Comparison of ENCODE assay signal across 8 cellular contexts in genomic region chr5:97231025-97231636, GRCh38. TPM values are rescaled to one million over a fixed set of nuclear protein-coding genes. Genes with fewer than 3 reads are reported as not detected.
DNase-seq lines count a peak whose midpoint lies in the region; ATAC-seq, FAIRE-seq and TF ChIP-seq lines count a peak whose summit lies in the region.

No MANE protein-coding gene starts in this region.

- POLR2A ChIA-PET in A673 (lab: Charles Lee; ENCODE audit: low non-redundant PET), result no interaction called here
- POLR2A ChIA-PET in HCT116 (lab: Charles Lee), result no interaction called here

- H2AFZ ChIP-seq in HCT116 (ENCODE audit: low read depth, low read length, poor library complexity, severe bottlenecking), result no peak overlapping the region

- RAD21 ChIA-PET in HCT116 (lab: Charles Lee; ENCODE audit: low non-redundant PET in 1 of 2, low total read pairs in 2 of 2, uncharacterized antibody in 2 of 2, unreplicated experiment in 2 of 2), result interaction anchor here in 1 of 2 experiments (1.1 kb wide), 1 partner anchor 303 kb away, joined by 3 read pairs; no protein-coding TSS in a partner anchor

- ATAC-seq in HCT116 (peak; percentile 78), left lobe of liver (peak; percentile 98)

- peak; percentile 89 for TF ChIP-seq CTCF in A673 (conservative IDR thresholded peaks at IDR 0.05; ENCODE audit: low read depth, low read length)
- TF ChIP-seq CTCF in HCT116 (IDR thresholded peaks at IDR 0.05 in 2 of 3, conservative IDR thresholded peaks at IDR 0.05 in 1 of 3; ENCODE audit: borderline replicate concordance in 1 of 3, insufficient read depth in 1 of 3, low read depth in 2 of 3, low read length in 2 of 3), result peak; percentile 55 to 89 (median 81); a peak in 5 of 6 replicates
- TF ChIP-seq CTCF in LNCaP clone FGC (IDR thresholded peaks at IDR 0.05; ENCODE audit: control insufficient read depth, extremely low read depth, insufficient read depth), result peak; percentile 84
- TF ChIP-seq CTCF in tibial artery (IDR thresholded peaks at IDR 0.05), result peak; percentile 64 to 66

- no peaks in the 10 kb centered on the region for H4K20me1 ChIP-seq in HCT116 (ENCODE audit: insufficient read depth)

- no peaks in the 10 kb centered on the region for H3K79me2 ChIP-seq in HCT116 (ENCODE audit: insufficient read depth, low read length)

- H3K4me3 ChIP-seq in A673 (ENCODE audit: low read depth, low read length, poor library complexity, severe bottlenecking) (no peak overlapping the region), HCT116 (replicated peaks in 1 of 2; ENCODE audit: low read depth in 1 of 2, low read length in 2 of 2) (no peak overlapping the region), LNCaP clone FGC (ENCODE audit: low read depth, low read length) (no peak overlapping the region), tibial artery (no peak overlapping the region)

- H3K4me2 ChIP-seq in HCT116 (ENCODE audit: low read length), result no peak overlapping the region

- H3K27me3 ChIP-seq in A673 (replicated peaks; ENCODE audit: insufficient read depth, low read depth, low read length, poor library complexity) (no peaks in the 10 kb centered on the region), HCT116 (ENCODE audit: insufficient read depth, low read length) (no peaks in the 10 kb centered on the region), tibial artery (no peaks in the 10 kb centered on the region)

- TF ChIP-seq RAD21 in HCT116 (IDR thresholded peaks at IDR 0.05; ENCODE audit: low read depth), result peak; percentile 70

- TF ChIP-seq POLR2A in HCT116 (IDR thresholded peaks at IDR 0.05; ENCODE audit: borderline replicate concordance, extremely low read depth, insufficient read depth, insufficient read length), result no peak

- H3K27ac ChIP-seq in A673 (ENCODE audit: low read depth, low read length, poor library complexity, severe bottlenecking) (no peak overlapping the region), HCT116 (ENCODE audit: low read depth, low read length) (no peak overlapping the region), tibial artery (no peak overlapping the region)

- no peak overlapping the region for H3K9ac ChIP-seq in HCT116 (ENCODE audit: low read length)

- no peaks in the 10 kb centered on the region for H3K9me2 ChIP-seq in HCT116 (ENCODE audit: insufficient read depth)

- H3K36me3 ChIP-seq in A673 (ENCODE audit: insufficient read depth, low read length, poor library complexity, severe bottlenecking) (no peaks in the 10 kb centered on the region), HCT116 (ENCODE audit: control insufficient read depth in 1 of 2, insufficient read depth in 2 of 2, low read length in 2 of 2) (no peaks in the 10 kb centered on the region), tibial artery (no peaks in the 10 kb centered on the region)

- H3K4me1 ChIP-seq in A673 (ENCODE audit: insufficient read depth, low read length, poor library complexity, severe bottlenecking) (no peaks in the 10 kb centered on the region), HCT116 (ENCODE audit: control insufficient read depth in 1 of 2, insufficient read depth in 2 of 2, low read length in 2 of 2) (no peaks in the 10 kb centered on the region), tibial artery (peaks cover 0 to 4% (median 2%) of the 10 kb centered on the region in 4 donors)

- intact Hi-C loops in A673 (cut with micrococcal nuclease; ENCODE audit: unreplicated experiment) (no loop called here), HCT116 (cut with micrococcal nuclease) (loop anchor here (2.0 kb wide), 1 partner anchor 304 kb away; no protein-coding TSS in a partner anchor), tibial artery (cut with DNase I; ENCODE audit: low total_unique reads) (no loop called here)

- peak; percentile 79 for DNase-seq in A673 (ENCODE audit: low spot score)
- peak; percentile 56 for DNase-seq in GM04504 (ENCODE audit: low read depth)
- peak; percentile 54 for DNase-seq in HCT116 (ENCODE audit: low read depth, low spot score)
- DNase-seq in LNCaP clone FGC (ENCODE audit: low read depth), result peak; percentile 58
- DNase-seq in RKO (ENCODE audit: low spot score), result peak; percentile 88
- DNase-seq in left lobe of liver (ENCODE audit: low spot score), result no peak
- peak in 1 of 2 donors; percentile 31 for DNase-seq in tibial artery

- CTCF ChIA-PET in A673 (lab: Charles Lee) (interaction anchor here (0.5 to 1.2 kb wide), 5 partner anchors 10 to 1609 kb away, joined by 3 to 7 read pairs (median 3); no protein-coding TSS in a partner anchor), HCT116 (lab: Charles Lee) (interaction anchor here (0.6 to 1.6 kb wide), 13 partner anchors 10 to 1538 kb away, joined by 3 to 29 read pairs (median 3); no protein-coding TSS in a partner anchor)

- no TSS peak for BruUV-seq in A673 (replicated peaks; lab: Mats Ljungman, UMichigan)
- BruUV-seq in HCT116 (replicated peaks; lab: Mats Ljungman, UMichigan), result no TSS peak

- FAIRE-seq in colon (lab: Jason Lieb, UNC), result peak; percentile 71

- H3K9me3 ChIP-seq in A673 (ENCODE audit: low read depth, low read length, poor library complexity, severe bottlenecking), result no peaks in the 10 kb centered on the region
- H3K9me3 ChIP-seq in HCT116 (ENCODE audit: control insufficient read depth in 1 of 2, insufficient read depth in 1 of 2, low read depth in 1 of 2, low read length in 2 of 2), result no peaks in the 10 kb centered on the region
- no peaks in the 10 kb centered on the region for H3K9me3 ChIP-seq in tibial artery

TF ChIP-seq in HCT116, 20 proteins besides CTCF, POLR2A, EP300 and RAD21:
- TF ChIP-seq EZH2 (IDR thresholded peaks at IDR 0.05) (no peak), CBX3 (IDR thresholded peaks at IDR 0.05; ENCODE audit: low read depth) (no peak), CEBPB (IDR thresholded peaks at IDR 0.05; ENCODE audit: low read depth) (peak; percentile 96), EZH2phosphoT487 (IDR thresholded peaks at IDR 0.05; ENCODE audit: borderline replicate concordance) (no peak), SP1 (IDR thresholded peaks at IDR 0.05; ENCODE audit: low read depth) (0 out of 2 replicates have a peak, but pooled peaks have one; percentile 8)
- TF ChIP-seq, protein P1, sequence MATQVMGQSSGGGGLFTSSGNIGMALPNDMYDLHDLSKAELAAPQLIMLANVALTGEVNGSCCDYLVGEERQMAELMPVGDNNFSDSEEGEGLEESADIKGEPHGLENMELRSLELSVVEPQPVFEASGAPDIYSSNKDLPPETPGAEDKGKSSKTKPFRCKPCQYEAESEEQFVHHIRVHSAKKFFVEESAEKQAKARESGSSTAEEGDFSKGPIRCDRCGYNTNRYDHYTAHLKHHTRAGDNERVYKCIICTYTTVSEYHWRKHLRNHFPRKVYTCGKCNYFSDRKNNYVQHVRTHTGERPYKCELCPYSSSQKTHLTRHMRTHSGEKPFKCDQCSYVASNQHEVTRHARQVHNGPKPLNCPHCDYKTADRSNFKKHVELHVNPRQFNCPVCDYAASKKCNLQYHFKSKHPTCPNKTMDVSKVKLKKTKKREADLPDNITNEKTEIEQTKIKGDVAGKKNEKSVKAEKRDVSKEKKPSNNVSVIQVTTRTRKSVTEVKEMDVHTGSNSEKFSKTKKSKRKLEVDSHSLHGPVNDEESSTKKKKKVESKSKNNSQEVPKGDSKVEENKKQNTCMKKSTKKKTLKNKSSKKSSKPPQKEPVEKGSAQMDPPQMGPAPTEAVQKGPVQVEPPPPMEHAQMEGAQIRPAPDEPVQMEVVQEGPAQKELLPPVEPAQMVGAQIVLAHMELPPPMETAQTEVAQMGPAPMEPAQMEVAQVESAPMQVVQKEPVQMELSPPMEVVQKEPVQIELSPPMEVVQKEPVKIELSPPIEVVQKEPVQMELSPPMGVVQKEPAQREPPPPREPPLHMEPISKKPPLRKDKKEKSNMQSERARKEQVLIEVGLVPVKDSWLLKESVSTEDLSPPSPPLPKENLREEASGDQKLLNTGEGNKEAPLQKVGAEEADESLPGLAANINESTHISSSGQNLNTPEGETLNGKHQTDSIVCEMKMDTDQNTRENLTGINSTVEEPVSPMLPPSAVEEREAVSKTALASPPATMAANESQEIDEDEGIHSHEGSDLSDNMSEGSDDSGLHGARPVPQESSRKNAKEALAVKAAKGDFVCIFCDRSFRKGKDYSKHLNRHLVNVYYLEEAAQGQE (IDR thresholded peaks at IDR 0.05; ENCODE audit: low read depth), result no peak

RNA-seq across cellular contexts. Expression of gene RIOK2, which starts 48.1 kb away (rescaled TPM):
- total RNA-seq in A673 (2021) (42.9 and 44.1 TPM in 2 replicates), HCT116 (2021; ENCODE audit: unreplicated experiment) (27.1 TPM), left lobe of liver (8.8 TPM)
- polyA plus RNA-seq in HCT116 (2012), result 11.0 and 15.2 TPM in 2 replicates
